Comparison of ENCODE assay signal across 8 cellular contexts in genomic region chr2:11830708-11831301, GRCh38.
DNase-seq lines count a peak whose midpoint lies in the region; FAIRE-seq and TF ChIP-seq lines count a peak whose summit lies in the region.

No MANE protein-coding gene starts in this region.

- no peaks in the 10 kb centered on the region for H3K9me2 ChIP-seq in neural cell (ENCODE audit: insufficient read depth, low read length)

- peaks cover 4% of the 10 kb centered on the region for H3K9me3 ChIP-seq in neural cell (ENCODE audit: low read length)

- H3K27me3 ChIP-seq in KMS-11 (ENCODE audit: insufficient read depth, low read depth), result peaks cover 47% of the 10 kb centered on the region
- no peaks in the 10 kb centered on the region for H3K27me3 ChIP-seq in neural cell (ENCODE audit: insufficient read depth, low read depth, low read length)

- no peak for TF ChIP-seq RAD21 in neural cell (conservative IDR thresholded peaks at IDR 0.05)

- POLR2A ChIA-PET in AG04449 (lab: Yijun Ruan, JAX), result interaction anchor here (1.3 kb wide), 1 partner anchor 488 kb away, joined by 3 read pairs; no protein-coding TSS in a partner anchor

- peaks cover 50% of the 10 kb centered on the region for H3K4me1 ChIP-seq in KMS-11 (ENCODE audit: low read depth, poor library complexity, severe bottlenecking)

- H3K9ac ChIP-seq in KMS-11 (no peak overlapping the region), neural cell (ENCODE audit: low read length) (no peak overlapping the region)

- H3F3A ChIP-seq in neural cell (ENCODE audit: insufficient read depth, low read length, poor library complexity, severe bottlenecking), result no peaks in the 10 kb centered on the region

- CTCF ChIA-PET in AG04449 (lab: Yijun Ruan, JAX), result interaction anchor here (1.0 to 5.3 kb wide), 4 partner anchors 612 to 1176 kb away, joined by 3 to 32 read pairs (median 12); partner anchors contain the start of gene TRIB2

- H4K20me1 ChIP-seq in KMS-11 (ENCODE audit: insufficient read depth), result peaks cover 7% of the 10 kb centered on the region; the same call in 1 of the 2 replicates
- H4K20me1 ChIP-seq in neural cell (ENCODE audit: insufficient read depth), result no peaks in the 10 kb centered on the region

- H3K36me3 ChIP-seq in KMS-11 (ENCODE audit: insufficient read depth), result no peaks in the 10 kb centered on the region
- H3K36me3 ChIP-seq in neural cell (ENCODE audit: insufficient read depth, low read length), result no peaks in the 10 kb centered on the region

- H3K4me2 ChIP-seq in KMS-11, result peak overlapping the region; percentile 36; the same call in 1 of the 2 replicates
- peak overlapping the region; percentile 3 for H3K4me2 ChIP-seq in neural cell (ENCODE audit: low read length)

- no peak for FAIRE-seq in GM12892 (lab: Jason Lieb, UNC)

- no peak for TF ChIP-seq EP300 in neural cell (conservative IDR thresholded peaks at IDR 0.05; ENCODE audit: poor library complexity, severe bottlenecking)

- DNase-seq in AG04449 (ENCODE audit: low read depth, low spot score), result no peak
- no peak for DNase-seq in choroid plexus epithelial cell (ENCODE audit: low read depth)
- no peak for DNase-seq in GM12892 (ENCODE audit: insufficient read length)
- DNase-seq in AG08396 (ENCODE audit: low spot score), result no peak
- no peak for DNase-seq in GM19240 (ENCODE audit: insufficient read length, low spot score)
- no peak for DNase-seq in SHP77 treated with DMSO at 0.1 percent for 48 hours (lab: John Stamatoyannopoulos, UW)

- TF ChIP-seq CTCF in AG04449 (IDR thresholded peaks at IDR 0.05; ENCODE audit: insufficient read depth, low read length, missing control alignments) (no peak), KMS-11 (conservative IDR thresholded peaks at IDR 0.05; ENCODE audit: low read depth, low read length) (no peak), choroid plexus epithelial cell (conservative IDR thresholded peaks at IDR 0.05; ENCODE audit: low read depth, low read length) (no peak), neural cell (IDR thresholded peaks at IDR 0.05; ENCODE audit: poor library complexity, severe bottlenecking) (no peak)

- H3K79me2 ChIP-seq in KMS-11 (ENCODE audit: insufficient read depth, low read depth) (no peaks in the 10 kb centered on the region), neural cell (replicated peaks; ENCODE audit: insufficient read depth, low read length) (no peaks in the 10 kb centered on the region)

- H2AFZ ChIP-seq in KMS-11 (ENCODE audit: low read depth), result no peak overlapping the region
- H2AFZ ChIP-seq in neural cell (ENCODE audit: low read depth, low read length), result no peak overlapping the region

- TF ChIP-seq POLR2A in GM12892 (IDR thresholded peaks at IDR 0.05; ENCODE audit: low read depth, low read length), result no peak

- no peak overlapping the region for H3K27ac ChIP-seq in KMS-11
- no peak overlapping the region for H3K27ac ChIP-seq in neural cell (ENCODE audit: low read length)

- H3K4me3 ChIP-seq in AG04449 (ENCODE audit: low read depth, low read length) (peak overlapping the region; percentile 16), KMS-11 (IDR thresholded peaks at IDR 0.05; ENCODE audit: insufficient read depth, low read depth, low read length) (no peak overlapping the region), choroid plexus epithelial cell (ENCODE audit: low read depth, low read length) (peak overlapping the region; percentile 15), neural cell (ENCODE audit: low read length) (no peak overlapping the region)

TF ChIP-seq in neural cell, 6 proteins besides CTCF, POLR2A, EP300 and RAD21:
- no peak for TF ChIP-seq REST (IDR thresholded peaks at IDR 0.05; ENCODE audit: borderline replicate concordance)
- no peak for TF ChIP-seq SMC3 (conservative IDR thresholded peaks at IDR 0.05; ENCODE audit: poor library complexity)
- TF ChIP-seq EZH2 (IDR thresholded peaks at IDR 0.05; ENCODE audit: borderline replicate concordance, insufficient read depth, low read length, poor library complexity, severe bottlenecking), result no peak
- TF ChIP-seq MXI1 (conservative IDR thresholded peaks at IDR 0.05; ENCODE audit: poor library complexity, severe bottlenecking), result no peak
- no peak for TF ChIP-seq POLR2AphosphoS5 (IDR thresholded peaks at IDR 0.05)
- TF ChIP-seq TAF1 (IDR thresholded peaks at IDR 0.05; ENCODE audit: low read depth), result no peak

Comparison
In these comparisons a context has a peak if more than half of its experiments do, and no peak if none do; other contexts are left out.
1. H3K4me3 ChIP-seq: peak in AG04449 (single experiment) and choroid plexus epithelial cell (single experiment); none in KMS-11 (single experiment) and neural cell (single experiment).